Comparison of ENCODE assay signal across 8 cellular contexts in genomic region chr11:102317099-102317767, GRCh38. TPM values are rescaled to one million over a fixed set of nuclear protein-coding genes. Genes with fewer than 3 reads are reported as not detected.
DNase-seq lines count a peak whose midpoint lies in the region; ATAC-seq and TF ChIP-seq lines count a peak whose summit lies in the region.

TSS of gene BIRC3 (plus strand) at chr11:102317484. CDS start at chr11:102324510, 7,026 bp downstream.

- peak; percentile 99 for TF ChIP-seq POLR2A in GM18951 (IDR thresholded peaks at IDR 0.05; ENCODE audit: extremely low read depth, insufficient read depth, insufficient read length)

- no peaks in the 10 kb centered on the region for H3K9me3 Mint-ChIP-seq in activated CD4-positive, alpha-beta T cell treated with anti-CD3 and anti-CD28 coated beads for 36 hours (ENCODE audit: low read depth)

- no peaks in the 10 kb centered on the region for H3K9me3 ChIP-seq in colonic mucosa
- no peaks in the 10 kb centered on the region for H3K9me3 ChIP-seq in left lung

- CTCF ChIA-PET in activated CD4-positive, alpha-beta T cell treated with anti-CD3 and anti-CD28 coated beads for 36 hours (lab: Charles Lee), result interaction anchor here (0.9 to 12.0 kb wide), 13 partner anchors 10 to 349 kb away, joined by 3 to 222 read pairs (median 7); no protein-coding TSS in a partner anchor

- H3K27ac Mint-ChIP-seq in activated CD4-positive, alpha-beta T cell treated with anti-CD3 and anti-CD28 coated beads for 36 hours, result peak within 1 kb of the TSS; percentile 99

- POLR2A ChIA-PET in activated CD4-positive, alpha-beta T cell treated with anti-CD3 and anti-CD28 coated beads for 36 hours (lab: Charles Lee), result no interaction called here

- H3K4me3 ChIP-seq in AG09309 (ENCODE audit: control insufficient read depth, low read depth, low read length), result peak within 1 kb of the TSS; percentile 58
- peak within 1 kb of the TSS; percentile 46 for H3K4me3 ChIP-seq in colonic mucosa
- peak within 1 kb of the TSS; percentile 39 to 60 for H3K4me3 ChIP-seq in left lung

- H3K27me3 Mint-ChIP-seq in activated CD4-positive, alpha-beta T cell treated with anti-CD3 and anti-CD28 coated beads for 36 hours, result no peaks in the 10 kb centered on the region

- no peaks in the 10 kb centered on the region for H3K36me3 ChIP-seq in colonic mucosa
- H3K36me3 ChIP-seq in left lung, result no peaks in the 10 kb centered on the region

- DNase-seq in AG09309 (ENCODE audit: low read depth) (peak; percentile 71), NCI-H345 treated with DMSO at 0.1 percent for 48 hours (lab: John Stamatoyannopoulos, UW; ENCODE audit: unreplicated experiment) (peak; percentile 72), colonic mucosa (peak; percentile 92), left lung (peak; percentile 91 to 92)
- DNase-seq in activated CD4-positive, alpha-beta T cell treated with anti-CD3 and anti-CD28 coated beads for 36 hours, result peak; percentile 95
- peak; percentile 73 to 77 for DNase-seq in stimulated activated CD4-positive, alpha-beta T cell treated with anti-CD3 and anti-CD28 coated beads, Interleukin-2, amount 100 ng/mL, for 48 hours

- TF ChIP-seq CTCF in AG09309 (IDR thresholded peaks at IDR 0.05; ENCODE audit: control insufficient read depth, insufficient read depth, low read depth, low read length, missing control alignments) (peak; percentile 34), colonic mucosa (IDR thresholded peaks at IDR 0.05) (peak; percentile 26), left lung (IDR thresholded peaks at IDR 0.05) (peak in 1 of 2 donors; percentile 46)

- intact Hi-C loops in activated CD4-positive, alpha-beta T cell treated with anti-CD3 and anti-CD28 coated beads for 36 hours (cut with DNase I, micrococcal nuclease), result loop anchor here (1.0 to 5.0 kb wide), 5 partner anchors 30 to 720 kb away; partner anchors contain the start of genes BIRC2 (in 2 of the 2) and TMEM123 (in 1 of the 2)
- intact Hi-C loops in colonic mucosa (cut with DNase I) (no loop called here), left lung (cut with DNase I) (no loop called here)

- H3K4me1 Mint-ChIP-seq in activated CD4-positive, alpha-beta T cell treated with anti-CD3 and anti-CD28 coated beads for 36 hours, result peaks cover 68% of the 10 kb centered on the region

- peak within 1 kb of the TSS; percentile 85 to 86 for H3K9ac ChIP-seq in colonic mucosa (ENCODE audit: low read depth in 2 of 2, low read length in 2 of 2)

- H3K36me3 Mint-ChIP-seq in activated CD4-positive, alpha-beta T cell treated with anti-CD3 and anti-CD28 coated beads for 36 hours (ENCODE audit: low read depth), result peaks cover 50% of the 10 kb centered on the region

- in situ Hi-C loops in GM18951 (cut with MboI; ENCODE audit: low sequenced_read_pairs, unreplicated experiment), result no loop called here

- peaks cover 9% of the 10 kb centered on the region for H3K4me1 ChIP-seq in colonic mucosa
- peaks cover 9 to 93% of the 10 kb centered on the region in 2 donors for H3K4me1 ChIP-seq in left lung

- peak; percentile 87 for ATAC-seq in HG03196 (IDR thresholded peaks at IDR 0.05; ENCODE audit: unreplicated experiment)
- peak; percentile 85 for ATAC-seq in activated CD4-positive, alpha-beta T cell treated with anti-CD3 and anti-CD28 coated beads for 36 hours
- peak; percentile 95 for ATAC-seq in left lung

- H3K27ac ChIP-seq in colonic mucosa (peak within 1 kb of the TSS; percentile 85), left lung (peak within 1 kb of the TSS; percentile 77 to 86)

- peak within 1 kb of the TSS; percentile 96 for H3K4me3 Mint-ChIP-seq in activated CD4-positive, alpha-beta T cell treated with anti-CD3 and anti-CD28 coated beads for 36 hours

- H3K27me3 ChIP-seq in colonic mucosa (no peaks in the 10 kb centered on the region), left lung (no peaks in the 10 kb centered on the region)

RNA-seq across cellular contexts. Expression of gene BIRC3, which starts in this region (rescaled TPM):
- total RNA-seq in activated CD4-positive, alpha-beta T cell treated with anti-CD3 and anti-CD28 coated beads for 36 hours, result 100 to 1,000 TPM in 1 of 2 experiments, 10 to 100 TPM in 1; 99.2 to 109 TPM
- 10 to 100 TPM; 14.8 to 66.3 TPM for total RNA-seq in colonic mucosa
- 10 to 100 TPM; 14.0 to 28.1 TPM for total RNA-seq in left lung

Comparison
In these comparisons a context has a peak if more than half of its experiments do, and no peak if none do; other contexts are left out.
1. Peak in every context shown above with its lines: DNase-seq, ATAC-seq, H3K4me3 ChIP-seq and H3K27ac ChIP-seq.
2. intact Hi-C loops: an anchor here in activated CD4-positive, alpha-beta T cell treated with anti-CD3 and anti-CD28 coated beads for 36 hours (1.0 to 5.0 kb wide); none called in colonic mucosa and left lung.